In genomic region chr2:85266424-85267041, GRCh38 we compare ENCODE assay signal across 8 cellular contexts.
DNase-seq lines count a peak whose midpoint lies in the region; ATAC-seq, FAIRE-seq and TF ChIP-seq lines count a peak whose summit lies in the region.

No MANE protein-coding gene starts in this region.

- peak; percentile 50 for DNase-seq in GM12891 (ENCODE audit: insufficient read length, low spot score)
- peak; percentile 31 to 79 for DNase-seq in SJSA1 (ENCODE audit: low read depth in 1 of 2, low spot score in 2 of 2)
- DNase-seq in activated gamma-delta T cell treated with anti-CD3 and anti-CD28 coated beads, Interleukin-2, amount 50 U/mL, for 16 hours (ENCODE audit: low read depth): peak; percentile 54
- DNase-seq in Right ventricle myocardium inferior (ENCODE audit: missing footprints): peak; percentile 83
- DNase-seq in retinal pigment epithelial cell (ENCODE audit: low read depth): peak; percentile 22
- no peak for DNase-seq in cerebellar nuclear complex (lab: John Stamatoyannopoulos, UW)
- DNase-seq in NCI-H1436 treated with DMSO at 0.1 percent for 48 hours (lab: John Stamatoyannopoulos, UW): no peak

- peak; percentile 20 for FAIRE-seq in GM12891 (lab: Jason Lieb, UNC)

- no peaks in the 10 kb centered on the region for H3K9me3 ChIP-seq in SJSA1 (replicated peaks)

- H3K4me3 ChIP-seq in SJSA1: no peak overlapping the region
- no peak overlapping the region for H3K4me3 ChIP-seq in retinal pigment epithelial cell (ENCODE audit: low read length)

- TF ChIP-seq POLR2A in GM12891 (IDR thresholded peaks at IDR 0.05; ENCODE audit: low read depth, low read length): no peak

- TF ChIP-seq CTCF in retinal pigment epithelial cell (conservative IDR thresholded peaks at IDR 0.05; ENCODE audit: low read depth, low read length): peak; percentile 94

- H3K36me3 ChIP-seq in SJSA1: no peaks in the 10 kb centered on the region

- H3K27me3 ChIP-seq in SJSA1 (replicated peaks): no peaks in the 10 kb centered on the region

- H3K27ac ChIP-seq in SJSA1: no peak overlapping the region

- ATAC-seq in HG02759 (IDR thresholded peaks at IDR 0.05; ENCODE audit: unreplicated experiment) (peak; percentile 86), Right ventricle myocardium inferior (peak; percentile 55)

- intact Hi-C loops in Right ventricle myocardium inferior (cut with DNase I): loop anchor here (2.0 kb wide), 1 partner anchor 18 kb away; no protein-coding TSS in a partner anchor

- H3K4me1 ChIP-seq in SJSA1 (replicated peaks): peaks cover 18% of the 10 kb centered on the region

TF ChIP-seq in GM12891, 5 proteins besides CTCF, POLR2A, EP300 and RAD21:
- TF ChIP-seq SPI1 (IDR thresholded peaks at IDR 0.05; ENCODE audit: low read depth, low read length) (no peak), TAF1 (IDR thresholded peaks at IDR 0.05; ENCODE audit: low read depth, low read length) (no peak)

Comparison
In these comparisons a context has a peak if more than half of its experiments do, and no peak if none do; other contexts are left out.
1. DNase-seq: peak in GM12891 (single experiment), SJSA1 (2 of 2), activated gamma-delta T cell treated with anti-CD3 and anti-CD28 coated beads, Interleukin-2, amount 50 U/mL, for 16 hours (single experiment), Right ventricle myocardium inferior (single experiment) and retinal pigment epithelial cell (single experiment); none in cerebellar nuclear complex (0 of 2) and NCI-H1436 treated with DMSO at 0.1 percent for 48 hours (single experiment).